11 cellular contexts compared by ENCODE assay signal in genomic region chr6:75609639-75610590, GRCh38. TPM values are rescaled to one million over a fixed set of nuclear protein-coding genes. Genes with fewer than 3 reads are reported as not detected.
DNase-seq lines count a peak whose midpoint lies in the region; TF ChIP-seq lines count a peak whose summit lies in the region.
"Had no signal": no experiment of that assay in that cellular context is flagged by ENCODE, and none has a peak within 500 bp of the region (broad histone marks: within the 10 kb centered on the region; RNA-seq: fewer than 3 reads in every experiment).

No MANE protein-coding gene starts in this region.

- H3K4me1 ChIP-seq in smooth muscle cell (ENCODE audit: low read depth) (peaks cover 16% of the 10 kb centered on the region), esophagus squamous epithelium (peaks cover 28 to 98% (median 36%) of the 10 kb centered on the region in 3 donors)

- H3K4me3 Mint-ChIP-seq in activated CD4-positive, alpha-beta T cell treated with anti-CD3 and anti-CD28 coated beads, Interleukin-2, amount 10 ng/mL, durations not matched to agents 24 days and 14 days = no peak overlapping the region

- peak overlapping the region; percentile 14 for H3K4me2 ChIP-seq in smooth muscle cell

- H3K9me3 ChIP-seq in WERI-Rb-1 (ENCODE audit: severe bottlenecking) (no peaks in the 10 kb centered on the region), smooth muscle cell (replicated peaks; ENCODE audit: low read depth) (no peaks in the 10 kb centered on the region), esophagus squamous epithelium (no peaks in the 10 kb centered on the region)
- H3K9me3 ChIP-seq: tibial nerve had no signal

- no peak overlapping the region for H2AFZ ChIP-seq in smooth muscle cell (ENCODE audit: low read depth)

- H3K4me1 Mint-ChIP-seq in activated CD4-positive, alpha-beta T cell treated with anti-CD3 and anti-CD28 coated beads, Interleukin-2, amount 10 ng/mL, durations not matched to agents 24 days and 14 days = peaks cover 71% of the 10 kb centered on the region

- intact Hi-C loops in activated CD4-positive, alpha-beta T cell treated with anti-CD3 and anti-CD28 coated beads, Interleukin-2, amount 10 ng/mL, durations not matched to agents 24 days and 14 days (cut with micrococcal nuclease) = loop anchor here (5.0 kb wide), 1 partner anchor 42 kb away; no protein-coding TSS in a partner anchor
- intact Hi-C loops in esophagus squamous epithelium (cut with DNase I) = no loop called here

- peaks cover 24% of the 10 kb centered on the region for H3K36me3 Mint-ChIP-seq in activated CD4-positive, alpha-beta T cell treated with anti-CD3 and anti-CD28 coated beads, Interleukin-2, amount 10 ng/mL, durations not matched to agents 24 days and 14 days (ENCODE audit: low read depth)

- no peak overlapping the region for H3K9ac ChIP-seq in smooth muscle cell (ENCODE audit: low read depth)

- peaks cover 7% of the 10 kb centered on the region for H3F3A ChIP-seq in smooth muscle cell (ENCODE audit: low read depth)

- no peaks in the 10 kb centered on the region for H3K27me3 Mint-ChIP-seq in activated CD4-positive, alpha-beta T cell treated with anti-CD3 and anti-CD28 coated beads, Interleukin-2, amount 10 ng/mL, durations not matched to agents 24 days and 14 days

- no peaks in the 10 kb centered on the region for H3K9me3 Mint-ChIP-seq in activated CD4-positive, alpha-beta T cell treated with anti-CD3 and anti-CD28 coated beads, Interleukin-2, amount 10 ng/mL, durations not matched to agents 24 days and 14 days

- H3K4me3 ChIP-seq in WERI-Rb-1 (ENCODE audit: low read depth, low read length) = no peak overlapping the region
- H3K4me3 ChIP-seq in fibroblast of mammary gland (ENCODE audit: control insufficient read depth, low read depth, low read length) = no peak overlapping the region
- no peak overlapping the region for H3K4me3 ChIP-seq in smooth muscle cell
- H3K4me3 ChIP-seq in esophagus squamous epithelium = no peak overlapping the region
- H3K4me3 ChIP-seq: tibial nerve had no signal

- WGBS in smooth muscle cell (ENCODE audit: low lambda C conversion rate) = 85% methylated on average over 6 of the region's 6 CpGs
- WGBS in esophagus squamous epithelium, 2 donors = 82 to 84% methylated on average over 6 of the region's 6 CpGs

- no peak for TF ChIP-seq CTCF in WERI-Rb-1 (IDR thresholded peaks at IDR 0.05; ENCODE audit: low read depth, low read length)
- TF ChIP-seq CTCF in fibroblast of mammary gland (conservative IDR thresholded peaks at IDR 0.05; ENCODE audit: control insufficient read depth, insufficient read depth, low read depth, low read length) = no peak
- no peak for TF ChIP-seq CTCF in smooth muscle cell (IDR thresholded peaks at IDR 0.05; ENCODE audit: borderline replicate concordance, insufficient read depth, poor library complexity, severe bottlenecking)
- no peak for TF ChIP-seq CTCF in esophagus squamous epithelium (IDR thresholded peaks at IDR 0.05)

- peak; percentile 42 for DNase-seq in activated CD4-positive, alpha-beta T cell treated with anti-CD3 and anti-CD28 coated beads, Interleukin-2, amount 10 ng/mL, durations not matched to agents 24 days and 14 days
- DNase-seq in activated CD4-positive, alpha-beta T cell treated with anti-CD3 and anti-CD28 coated beads, Interleukin-2, amount 50 U/mL, for 1 hour = no peak
- DNase-seq in WERI-Rb-1 = peak; percentile 25
- DNase-seq in fibroblast of mammary gland (ENCODE audit: low read depth) = peak; percentile 62
- no peak for DNase-seq in smooth muscle cell (lab: John Stamatoyannopoulos, UW; ENCODE audit: unreplicated experiment)
- DNase-seq in activated effector memory CD4-positive, alpha-beta T cell treated with Interleukin-2 at 50 U/mL for 16 hours = no peak
- no peak for DNase-seq in esophagus squamous epithelium (lab: John Stamatoyannopoulos, UW)
- DNase-seq in OCI-M2 (lab: John Stamatoyannopoulos, UW; ENCODE audit: unreplicated experiment) = no peak
- DNase-seq: NCI-H526 treated with DMSO at 0.1 percent for 48 hours, nucleus accumbens had no signal

- no peaks in the 10 kb centered on the region for H3K27me3 ChIP-seq in WERI-Rb-1 (ENCODE audit: insufficient read depth, low read depth, severe bottlenecking)
- H3K27me3 ChIP-seq in smooth muscle cell (ENCODE audit: low read depth) = no peaks in the 10 kb centered on the region
- no peaks in the 10 kb centered on the region for H3K27me3 ChIP-seq in esophagus squamous epithelium
- H3K27me3 ChIP-seq: tibial nerve had no signal

- H3K27ac ChIP-seq in WERI-Rb-1 (no peak overlapping the region), smooth muscle cell (ENCODE audit: low read depth) (no peak overlapping the region), esophagus squamous epithelium (peak overlapping the region in 1 of 4 donors; percentile 34)

- TF ChIP-seq POLR2A in esophagus squamous epithelium (IDR thresholded peaks at IDR 0.05) = no peak

- H3K36me3 ChIP-seq in WERI-Rb-1 (peaks cover 2% of the 10 kb centered on the region; the same call in 1 of the 2 replicates), smooth muscle cell (ENCODE audit: low read depth) (no peaks in the 10 kb centered on the region), esophagus squamous epithelium (no peaks in the 10 kb centered on the region)
- H3K36me3 ChIP-seq: tibial nerve had no signal

- H4K20me1 ChIP-seq in smooth muscle cell (ENCODE audit: low read depth) = peaks cover 100% of the 10 kb centered on the region

- no peak overlapping the region for H3K27ac Mint-ChIP-seq in activated CD4-positive, alpha-beta T cell treated with anti-CD3 and anti-CD28 coated beads, Interleukin-2, amount 10 ng/mL, durations not matched to agents 24 days and 14 days

- peaks cover 100% of the 10 kb centered on the region for H3K79me2 ChIP-seq in smooth muscle cell (ENCODE audit: low read depth)

RNA-seq across cellular contexts. Expression of gene SENP6, which starts 8.2 kb away (rescaled TPM):
- 76.7 and 79.4 TPM in 2 replicates for total RNA-seq in activated CD4-positive, alpha-beta T cell treated with anti-CD3 and anti-CD28 coated beads, Interleukin-2, amount 10 ng/mL, durations not matched to agents 24 days and 14 days
- total RNA-seq in smooth muscle cell = 126 and 130 TPM in 2 replicates
- polyA plus RNA-seq in smooth muscle cell = 45.0 and 50.2 TPM in 2 replicates
- 100 to 1,000 TPM in 1 of 4 donors, 10 to 100 TPM in 3; 45.5 to 104 (median 66.1) TPM for total RNA-seq in esophagus squamous epithelium

Comparison
In these comparisons a context has a peak if more than half of its experiments do, and no peak if none do; other contexts are left out.
1. DNase-seq: peak in activated CD4-positive, alpha-beta T cell treated with anti-CD3 and anti-CD28 coated beads, Interleukin-2, amount 10 ng/mL, durations not matched to agents 24 days and 14 days (single experiment), WERI-Rb-1 (single experiment) and fibroblast of mammary gland (single experiment); none in activated CD4-positive, alpha-beta T cell treated with anti-CD3 and anti-CD28 coated beads, Interleukin-2, amount 50 U/mL, for 1 hour (single experiment), smooth muscle cell (single experiment), activated effector memory CD4-positive, alpha-beta T cell treated with Interleukin-2 at 50 U/mL for 16 hours (single experiment), esophagus squamous epithelium (single experiment) and OCI-M2 (single experiment).